In genomic region chr13:25319781-25320180, GRCh38 we compare ENCODE assay signal across 20 cellular contexts. TPM values are rescaled to one million over a fixed set of nuclear protein-coding genes. Genes with fewer than 3 reads are reported as not detected.
"Had no signal": no experiment of that assay in that cellular context is flagged by ENCODE, and none has a peak within 500 bp of the region (broad histone marks: within the 10 kb centered on the region; RNA-seq: fewer than 3 reads in every experiment).

No MANE protein-coding gene starts in this region.

- H3K27ac ChIP-seq: ascending aorta, left ventricle myocardium inferior, neural progenitor cell, prostate gland, right atrium auricular region, tibial nerve had no signal

- H3K9me3 Mint-ChIP-seq: activated CD4-positive, alpha-beta T cell treated with anti-CD3 and anti-CD28 coated beads, Interleukin-2, amount 10 ng/mL, durations not matched to agents 24 days and 14 days; activated CD8-positive, alpha-beta T cell treated with anti-CD3 and anti-CD28 coated beads for 36 hours; activated naive CD8-positive, alpha-beta T cell treated with anti-CD3 and anti-CD28 coated beads, Interleukin-2, amount 50 U/mL, for 24 hours; activated T-helper 2 cell treated with anti-CD3 and anti-CD28 coated beads, Interferon-gamma antibody, Interleukin-2, Interleukin-4, amounts not matched to agents 10 μg/mL and 5 μg/mL and 100 μg/mL, durations not matched to agents 14 hours and 24 hours and 36 hours; naive thymus-derived CD4-positive, alpha-beta T cell; neural progenitor cell; stimulated activated naive CD8-positive, alpha-beta T cell treated with anti-CD3 and anti-CD28 coated beads, Interleukin-15, Interleukin-2, amounts not matched to agents 100 ng/mL and 50 ng/mL, for 24 hours; T-helper 1 cell treated with Interleukin-12 subunit alpha and Interleukin-12 subunit beta and Interleukin-4 antibody, amounts not matched to agents 30 μg/mL and 1 μg/mL, for 36 hours had no signal

- H3K4me3 Mint-ChIP-seq: activated CD4-positive, alpha-beta T cell treated with anti-CD3 and anti-CD28 coated beads, Interleukin-2, amount 10 ng/mL, durations not matched to agents 24 days and 14 days; activated CD8-positive, alpha-beta T cell treated with anti-CD3 and anti-CD28 coated beads for 36 hours; activated naive CD8-positive, alpha-beta T cell treated with anti-CD3 and anti-CD28 coated beads, Interleukin-2, amount 50 U/mL, for 24 hours; naive thymus-derived CD4-positive, alpha-beta T cell; neural progenitor cell; stimulated activated naive CD8-positive, alpha-beta T cell treated with anti-CD3 and anti-CD28 coated beads, Interleukin-15, Interleukin-2, amounts not matched to agents 100 ng/mL and 50 ng/mL, for 24 hours; T-helper 1 cell treated with Interleukin-12 subunit alpha and Interleukin-12 subunit beta and Interleukin-4 antibody, amounts not matched to agents 30 μg/mL and 1 μg/mL, for 36 hours had no signal

- H3K4me3 ChIP-seq: ascending aorta, left ventricle myocardium inferior, neural progenitor cell, prostate gland, right atrium auricular region, tibial nerve had no signal

- H3K27me3 Mint-ChIP-seq: activated CD4-positive, alpha-beta T cell treated with anti-CD3 and anti-CD28 coated beads, Interleukin-2, amount 10 ng/mL, durations not matched to agents 24 days and 14 days; activated CD8-positive, alpha-beta T cell treated with anti-CD3 and anti-CD28 coated beads for 36 hours; activated naive CD8-positive, alpha-beta T cell treated with anti-CD3 and anti-CD28 coated beads, Interleukin-2, amount 50 U/mL, for 24 hours; naive thymus-derived CD4-positive, alpha-beta T cell; stimulated activated naive CD8-positive, alpha-beta T cell treated with anti-CD3 and anti-CD28 coated beads, Interleukin-15, Interleukin-2, amounts not matched to agents 100 ng/mL and 50 ng/mL, for 24 hours had no signal

- DNase-seq: activated CD4-positive, alpha-beta T cell treated with anti-CD3 and anti-CD28 coated beads, Interleukin-2, amount 10 ng/mL, durations not matched to agents 24 days and 14 days; activated CD8-positive, alpha-beta T cell treated with anti-CD3 and anti-CD28 coated beads for 36 hours; activated naive CD4-positive, alpha-beta T cell treated with Interleukin-2 at 50 U/mL for 16 hours; activated naive CD8-positive, alpha-beta T cell treated with anti-CD3 and anti-CD28 coated beads, Interleukin-2, amount 50 U/mL, for 24 hours; activated T-cell treated with anti-CD3 and anti-CD28 coated beads, Interleukin-2, amount 50 U/mL, for 1 hour; cortex of kidney; effector CD4-positive, alpha-beta T cell; head of caudate nucleus; kidney glomerular epithelial cell; left ventricle myocardium inferior; naive thymus-derived CD4-positive, alpha-beta T cell had no signal

- H2AFZ ChIP-seq: neural progenitor cell had no signal

- H3K4me1 ChIP-seq: ascending aorta, left ventricle myocardium inferior, neural progenitor cell, prostate gland, right atrium auricular region, tibial nerve had no signal

- H3K36me3 ChIP-seq: prostate gland had no signal

- H3K9ac ChIP-seq: neural progenitor cell had no signal

- H3K9me3 ChIP-seq: ascending aorta, left ventricle myocardium inferior, prostate gland, right atrium auricular region, tibial nerve had no signal

- H3K27me3 ChIP-seq: ascending aorta, neural progenitor cell, right atrium auricular region, tibial nerve had no signal

- ATAC-seq: activated CD8-positive, alpha-beta T cell treated with anti-CD3 and anti-CD28 coated beads for 36 hours; activated naive CD8-positive, alpha-beta T cell treated with anti-CD3 and anti-CD28 coated beads, Interleukin-2, amount 50 U/mL, for 24 hours; naive thymus-derived CD4-positive, alpha-beta T cell had no signal

- H3K4me1 Mint-ChIP-seq: activated naive CD8-positive, alpha-beta T cell treated with anti-CD3 and anti-CD28 coated beads, Interleukin-2, amount 50 U/mL, for 24 hours; neural progenitor cell had no signal

- H3K4me2 ChIP-seq: neural progenitor cell had no signal

- H3K27ac Mint-ChIP-seq: activated CD4-positive, alpha-beta T cell treated with anti-CD3 and anti-CD28 coated beads, Interleukin-2, amount 10 ng/mL, durations not matched to agents 24 days and 14 days; activated CD8-positive, alpha-beta T cell treated with anti-CD3 and anti-CD28 coated beads for 36 hours; activated naive CD8-positive, alpha-beta T cell treated with anti-CD3 and anti-CD28 coated beads, Interleukin-2, amount 50 U/mL, for 24 hours; activated T-helper 2 cell treated with anti-CD3 and anti-CD28 coated beads, Interferon-gamma antibody, Interleukin-2, Interleukin-4, amounts not matched to agents 10 μg/mL and 5 μg/mL and 100 μg/mL, durations not matched to agents 14 hours and 24 hours and 36 hours; naive thymus-derived CD4-positive, alpha-beta T cell; neural progenitor cell; stimulated activated naive CD8-positive, alpha-beta T cell treated with anti-CD3 and anti-CD28 coated beads, Interleukin-15, Interleukin-2, amounts not matched to agents 100 ng/mL and 50 ng/mL, for 24 hours; T-helper 1 cell treated with Interleukin-12 subunit alpha and Interleukin-12 subunit beta and Interleukin-4 antibody, amounts not matched to agents 30 μg/mL and 1 μg/mL, for 36 hours had no signal

RNA-seq across cellular contexts. Expression of gene ATP8A2, which starts 52.0 kb away (rescaled TPM):
- total RNA-seq: esophagus mucosa had no signal
